In genomic region chr19:13852167-13852707, GRCh38 we compare ENCODE assay signal across 10 cellular contexts. TPM values are rescaled to one million over a fixed set of nuclear protein-coding genes. Genes with fewer than 3 reads are reported as not detected.
DNase-seq lines count a peak whose midpoint lies in the region; ATAC-seq and TF ChIP-seq lines count a peak whose summit lies in the region.
"Not testable (repeated sequence)": the region's sequence is repeated elsewhere in the genome, so short reads cannot be mapped to it uniquely, and the experiment has no call there.
"Had no signal": no experiment of that assay in that cellular context is flagged by ENCODE, and none has a peak within 500 bp of the region (broad histone marks: within the 10 kb centered on the region; RNA-seq: fewer than 3 reads in every experiment).

No MANE protein-coding gene starts in this region.

- not testable (repeated sequence) for H3K36me3 ChIP-seq in IMR-90 (ENCODE audit: control insufficient read depth, insufficient read depth, low read length); SJSA1; heart right ventricle; mesenchymal stem cell (ENCODE audit: control insufficient read depth in 1 of 2, insufficient read depth in 2 of 2, low read depth in 1 of 2, low read length in 2 of 2); rectal smooth muscle tissue (ENCODE audit: control insufficient read depth, insufficient read depth, low read length); tibial artery

- in situ Hi-C loops in IMR-90 (cut with MboI; ENCODE audit: low sequenced_read_pairs), result loop anchor here (25.0 kb wide), 1 partner anchor 565 kb away; no protein-coding TSS in a partner anchor

- peak overlapping the region; percentile 59 for H4K5ac ChIP-seq in IMR-90 (ENCODE audit: low read depth, low read length)

- not testable (repeated sequence) for H3K4me3 ChIP-seq in AG04450 (ENCODE audit: low read depth, low read length); IMR-90 (ENCODE audit: insufficient read depth, low read depth, low read length); SJSA1; heart right ventricle; mesenchymal stem cell (ENCODE audit: insufficient read depth in 1 of 2, low read depth in 1 of 2, low read length in 2 of 2); rectal smooth muscle tissue (ENCODE audit: low read length); tibial artery

- POLR2A ChIA-PET in AG04450 (lab: Yijun Ruan, JAX), result interaction anchor here (1.0 to 3.9 kb wide), 8 partner anchors 10 to 65 kb away, joined by 3 to 33 read pairs (median 6); partner anchors contain the start of gene ZSWIM4
- POLR2A ChIA-PET in IMR-90 (lab: Charles Lee; ENCODE audit: unreplicated experiment), result interaction anchor here (0.5 to 2.1 kb wide), 2 partner anchors 11 to 13 kb away, joined by 9 to 10 read pairs; no protein-coding TSS in a partner anchor

- H2BK5ac ChIP-seq in IMR-90 (ENCODE audit: low read depth, low read length, poor library complexity, severe bottlenecking) (peak overlapping the region; percentile 99), mesenchymal stem cell (ENCODE audit: low read depth, low read length, poor library complexity, severe bottlenecking) (peak overlapping the region; percentile 9)

- H3K9me3 ChIP-seq in AG04450 (ENCODE audit: control insufficient read depth, insufficient read depth, low read length); IMR-90 (ENCODE audit: control insufficient read depth, insufficient read depth, low read length); SJSA1 (replicated peaks); heart right ventricle; mesenchymal stem cell (ENCODE audit: control insufficient read depth, low read length); tibial artery: not testable (repeated sequence)

- intact Hi-C loops in IMR-90 (cut with micrococcal nuclease); heart right ventricle (cut with DNase I); tibial artery (cut with DNase I; ENCODE audit: low total_unique reads): not testable (repeated sequence)

- TF ChIP-seq CTCF in AG04450 (IDR thresholded peaks at IDR 0.05; ENCODE audit: low read depth, low read length); IMR-90 (conservative IDR thresholded peaks at IDR 0.05; ENCODE audit: low read depth, low read length); chondrocyte (IDR thresholded peaks at IDR 0.05); heart right ventricle (IDR thresholded peaks at IDR 0.05); tibial artery (IDR thresholded peaks at IDR 0.05): not testable (repeated sequence)

- H3K18ac ChIP-seq in IMR-90 (ENCODE audit: low read depth, low read length) (peak overlapping the region; percentile 68), mesenchymal stem cell (ENCODE audit: low read depth in 1 of 2, low read length in 2 of 2) (peak overlapping the region in 1 of 2 experiments; percentile 54)

- not testable (repeated sequence) for TF ChIP-seq RAD21 in IMR-90 (IDR thresholded peaks at IDR 0.05; ENCODE audit: low read length)

- peak overlapping the region; percentile 99 for H2BK120ac ChIP-seq in IMR-90 (ENCODE audit: low read depth, low read length)
- peak overlapping the region; percentile 79 for H2BK120ac ChIP-seq in mesenchymal stem cell (ENCODE audit: low read depth, low read length)

- H3K27me3 ChIP-seq in AG04450 (ENCODE audit: control insufficient read depth, insufficient read depth, low read length); IMR-90 (ENCODE audit: control insufficient read depth, insufficient read depth, low read length); SJSA1 (replicated peaks); heart right ventricle; mesenchymal stem cell (ENCODE audit: control insufficient read depth in 1 of 2, insufficient read depth in 1 of 2, low read length in 2 of 2); rectal smooth muscle tissue (ENCODE audit: control insufficient read depth, insufficient read depth, low read length); tibial artery: not testable (repeated sequence)

- H2AK9ac ChIP-seq in IMR-90 (replicated peaks; ENCODE audit: low read depth, low read length, poor library complexity), result peak overlapping the region; percentile 52

- not testable (repeated sequence) for ATAC-seq in IMR-90 (ENCODE audit: low read depth); heart right ventricle

- not testable (repeated sequence) for H3K9ac ChIP-seq in IMR-90 (ENCODE audit: low read depth, low read length); rectal smooth muscle tissue (ENCODE audit: low read length)
- H3K9ac ChIP-seq in mesenchymal stem cell (ENCODE audit: low read length), result peak overlapping the region; percentile 99

- not testable (repeated sequence) for H3K36me3 Mint-ChIP-seq in chondrocyte (ENCODE audit: low read depth)

- 0 out of 2 replicates have a peak overlapping the region, but pooled peaks have one; percentile 52 for H3K23ac ChIP-seq in IMR-90 (ENCODE audit: low read depth, low read length)
- H3K23ac ChIP-seq in mesenchymal stem cell (ENCODE audit: low read length in 2 of 2), result not testable (repeated sequence)

- H3K9me3 Mint-ChIP-seq in chondrocyte (ENCODE audit: low read depth), result not testable (repeated sequence)

- H2AK5ac ChIP-seq in IMR-90 (ENCODE audit: low read depth, low read length) (peak overlapping the region; percentile 98), mesenchymal stem cell (ENCODE audit: low read length, severe bottlenecking) (peak overlapping the region; percentile 98)

- not testable (repeated sequence) for H3K4me2 ChIP-seq in IMR-90 (ENCODE audit: low read depth, low read length); mesenchymal stem cell (ENCODE audit: low read length, poor library complexity, severe bottlenecking)

- peak overlapping the region; percentile 46 for H3K56ac ChIP-seq in IMR-90 (ENCODE audit: extremely low read depth, insufficient read depth, low read length)

- H3K4me1 Mint-ChIP-seq in chondrocyte (ENCODE audit: low read depth), result peaks cover 66% of the 10 kb centered on the region

- peaks cover 11 to 46% of the 10 kb centered on the region in 2 experiments for H3K79me1 ChIP-seq in IMR-90 (ENCODE audit: low read depth in 1 of 2, low read length in 2 of 2)
- H3K79me1 ChIP-seq in mesenchymal stem cell (replicated peaks; ENCODE audit: low read length, poor library complexity, severe bottlenecking), result not testable (repeated sequence)

- not testable (repeated sequence) for H4K20me1 ChIP-seq in IMR-90 (ENCODE audit: insufficient read depth, low read length)

- CTCF ChIA-PET in AG04450 (lab: Charles Lee) (interaction anchor here (3.4 kb wide), 1 partner anchor 10 kb away, joined by 32 read pairs; no protein-coding TSS in a partner anchor), IMR-90 (lab: Yijun Ruan, JAX) (interaction anchor here (0.6 to 1.7 kb wide), 2 partner anchors 10 to 68 kb away, joined by 3 to 9 read pairs; no protein-coding TSS in a partner anchor)

- peak overlapping the region; percentile 71 for H3K14ac ChIP-seq in IMR-90 (replicated peaks; ENCODE audit: low read depth, low read length)
- H3K14ac ChIP-seq in mesenchymal stem cell (ENCODE audit: low read length in 2 of 2), result not testable (repeated sequence)

- peak overlapping the region; percentile 99; the same call in 2 of the 3 replicates for H2BK15ac ChIP-seq in IMR-90 (ENCODE audit: low read depth, low read length)
- not testable (repeated sequence) for H2BK15ac ChIP-seq in mesenchymal stem cell (ENCODE audit: low read depth, poor library complexity, severe bottlenecking)

- peak overlapping the region; percentile 52 for H3K27ac ChIP-seq in AG04450 (ENCODE audit: low read depth, low read length)
- peak overlapping the region; percentile 98 for H3K27ac ChIP-seq in IMR-90 (ENCODE audit: insufficient read depth, low read length)
- H3K27ac ChIP-seq in SJSA1, result peak overlapping the region; percentile 99
- peak overlapping the region in 9 of 10 donors; percentile 92 to 100 (median 99) for H3K27ac ChIP-seq in heart right ventricle
- H3K27ac ChIP-seq in mesenchymal stem cell (ENCODE audit: low read length, poor library complexity, severe bottlenecking), result peak overlapping the region; percentile 97
- H3K27ac ChIP-seq in rectal smooth muscle tissue (ENCODE audit: low read depth, low read length), result peak overlapping the region; percentile 96
- H3K27ac ChIP-seq in tibial artery, result peak overlapping the region; percentile 99

- peak overlapping the region; percentile 93 for H4K91ac ChIP-seq in IMR-90 (ENCODE audit: insufficient read depth, low read depth, low read length)
- H4K91ac ChIP-seq in mesenchymal stem cell (ENCODE audit: low read length), result not testable (repeated sequence)

- H3K9me1 ChIP-seq in IMR-90 (ENCODE audit: insufficient read depth, low read length), result peaks cover 18% of the 10 kb centered on the region

- DNase-seq in AG04450 (ENCODE audit: low read depth, low spot score); IMR-90; chondrocyte (ENCODE audit: low spot score); heart right ventricle; mesenchymal stem cell; tibial artery: not testable (repeated sequence)
- peak in 1 of 2 experiments; percentile 49 for DNase-seq in SJSA1 (ENCODE audit: low read depth in 1 of 2, low spot score in 2 of 2)

- H3K4ac ChIP-seq in IMR-90 (ENCODE audit: low read depth, low read length) (peak overlapping the region; percentile 85), mesenchymal stem cell (ENCODE audit: low read depth in 1 of 2, low read length in 2 of 2) (peak overlapping the region in 1 of 2 experiments; percentile 39)

- peak overlapping the region; percentile 79 for H2BK20ac ChIP-seq in IMR-90 (ENCODE audit: low read depth, low read length)

- dilution Hi-C loops in IMR-90 (cut with HindIII; ENCODE audit: low sequenced_read_pairs, unreplicated experiment), result not testable (repeated sequence)

- not testable (repeated sequence) for H3K27me3 Mint-ChIP-seq in chondrocyte (ENCODE audit: low read depth)

- 60% methylated on average over 2 of the region's 12 CpGs; no CpG with 5 or more reads in 1 of the 2 experiments for WGBS in IMR-90 (ENCODE audit: extremely low coverage in 2 of 2, insufficient read length in 1 of 2), 2 experiments
- WGBS in heart right ventricle, 2 donors, result 89 to 93% methylated on average over 12 of the region's 12 CpGs
- 74% methylated on average over 10 of the region's 12 CpGs for WGBS in mesenchymal stem cell

- not testable (repeated sequence) for TF ChIP-seq POLR2A in IMR-90 (IDR thresholded peaks at IDR 0.05; ENCODE audit: low read depth, low read length)

- H2AFZ ChIP-seq in IMR-90 (replicated peaks; ENCODE audit: low read length, poor library complexity); mesenchymal stem cell (ENCODE audit: low read depth, low read length): not testable (repeated sequence)

- TSS peak; percentile 75 for BruUV-seq in IMR-90 (replicated peaks; lab: Mats Ljungman, UMichigan)

- H4K8ac ChIP-seq in IMR-90 (ENCODE audit: low read depth in 2 of 2, low read length in 2 of 2) (peak overlapping the region; percentile 97 to 100), mesenchymal stem cell (ENCODE audit: low read length) (peak overlapping the region; percentile 60)

- not testable (repeated sequence) for H3K4me3 Mint-ChIP-seq in chondrocyte (ENCODE audit: unreplicated experiment)

- peak overlapping the region; percentile 75 to 97 for H2BK12ac ChIP-seq in mesenchymal stem cell (ENCODE audit: low read length in 2 of 2)

- H3K27ac Mint-ChIP-seq in chondrocyte (ENCODE audit: unreplicated experiment), result peak overlapping the region; percentile 100

- H3K4me1 ChIP-seq in IMR-90 (ENCODE audit: control insufficient read depth, insufficient read depth, low read length) (peaks cover 25% of the 10 kb centered on the region), SJSA1 (replicated peaks) (peaks cover 53% of the 10 kb centered on the region), heart right ventricle (peaks cover 16 to 44% (median 41%) of the 10 kb centered on the region in 9 donors), mesenchymal stem cell (ENCODE audit: control insufficient read depth, insufficient read depth, low read depth, low read length) (peaks cover 39% of the 10 kb centered on the region), rectal smooth muscle tissue (ENCODE audit: control insufficient read depth, insufficient read depth, low read length) (peaks cover 16% of the 10 kb centered on the region), tibial artery (peaks cover 0 to 64% (median 51%) of the 10 kb centered on the region in 4 donors)

RNA-seq across cellular contexts. Expression of gene NANOS3, which starts 24.7 kb away (rescaled TPM):
- polyA plus RNA-seq in AG04450 (2011; rRNA removed), result 0.36 and 0.37 TPM in 2 replicates
- not detected in 2 replicates for polyA minus RNA-seq in AG04450 (2011; rRNA and poly(A)+ RNA removed)
- not detected in 2 replicates for total RNA-seq in IMR-90 (2012; rRNA removed)
- 0.63 and 0.85 TPM in 2 replicates for polyA plus RNA-seq in IMR-90 (2012; rRNA removed)
- 0.36 and 0.53 TPM in 2 replicates for polyA plus RNA-seq in IMR-90 (2012; cell fraction: cytosol; rRNA removed)
- 2.2 and 3.8 TPM in 2 replicates for polyA plus RNA-seq in IMR-90 (2012; cell fraction: nucleus; rRNA removed; ENCODE audit: low replicate concordance)
- 0.50 TPM in 1 of 2 replicates, not detected in the other for total RNA-seq in SJSA1 (2014; rRNA removed; shearing (Covaris generic))
- total RNA-seq in chondrocyte, result 4.4 to 6.7 TPM (median 4.7 TPM) in 3 replicates
- total RNA-seq in heart right ventricle, result 1 to 10 TPM in 3 of 10 donors, under 1 TPM in 3, not detected in 4; 0.37 to 1.5 (median 0.98) TPM
- polyA plus RNA-seq in heart right ventricle, result 1 to 10 TPM in 1 of 2 donors, under 1 TPM in 1; 0.41 to 2.9 TPM
- polyA plus RNA-seq in mesenchymal stem cell (2013, experiment 1 of 2), result 1.4 TPM
- polyA plus RNA-seq in mesenchymal stem cell (2013, experiment 2 of 2), result 3.1 TPM
- total RNA-seq: K562, left lobe of liver had no signal
- polyA plus RNA-seq: K562 had no signal

RNA-seq across cellular contexts. Expression of gene BRME1, which starts 53.7 kb away (rescaled TPM):
- polyA plus RNA-seq in AG04450 (2011; rRNA removed) (0.12 and 0.17 TPM in 2 replicates), IMR-90 (2012; rRNA removed) (0.38 and 0.56 TPM in 2 replicates), heart right ventricle (1 to 10 TPM in 1 of 2 donors, under 1 TPM in 1; 0.38 to 2.0 TPM)
- polyA minus RNA-seq in AG04450 (2011; rRNA and poly(A)+ RNA removed), result 0.43 TPM in 1 of 2 replicates, not detected in the other
- total RNA-seq in IMR-90 (2012; rRNA removed) (0.18 and 0.28 TPM in 2 replicates), chondrocyte (2.9 to 3.5 TPM (median 3.0 TPM) in 3 replicates), heart right ventricle (under 1 TPM in 8 of 10 donors, not detected in 2; 0.19 to 0.88 (median 0.63) TPM)
- 0.03 and 0.48 TPM in 2 replicates for polyA plus RNA-seq in IMR-90 (2012; cell fraction: cytosol; rRNA removed)
- 0.92 and 1.6 TPM in 2 replicates for polyA plus RNA-seq in IMR-90 (2012; cell fraction: nucleus; rRNA removed; ENCODE audit: low replicate concordance)
- total RNA-seq in SJSA1 (2014; rRNA removed; shearing (Covaris generic)), result 0.21 TPM in 1 of 2 replicates, not detected in the other
- polyA plus RNA-seq in mesenchymal stem cell (2013, experiment 1 of 2), result 0.22 TPM
- 0.22 TPM for polyA plus RNA-seq in mesenchymal stem cell (2013, experiment 2 of 2)

RNA-seq across cellular contexts. Expression of gene CC2D1A, which starts 53.8 kb away (rescaled TPM):
- polyA plus RNA-seq in AG04450 (2011; rRNA removed) (5.1 and 6.7 TPM in 2 replicates), IMR-90 (2012; rRNA removed) (12.4 and 14.7 TPM in 2 replicates), heart right ventricle (10 to 100 TPM; 16.5 to 49.8 TPM)
- polyA minus RNA-seq in AG04450 (2011; rRNA and poly(A)+ RNA removed), result 7.0 and 13.7 TPM in 2 replicates
- total RNA-seq in IMR-90 (2012; rRNA removed) (3.9 and 4.1 TPM in 2 replicates), chondrocyte (33.7 to 42.9 TPM (median 35.2 TPM) in 3 replicates), heart right ventricle (10 to 100 TPM; 13.2 to 30.2 (median 19.0) TPM)
- polyA plus RNA-seq in IMR-90 (2012; cell fraction: cytosol; rRNA removed), result 13.0 and 18.1 TPM in 2 replicates
- polyA plus RNA-seq in IMR-90 (2012; cell fraction: nucleus; rRNA removed; ENCODE audit: low replicate concordance), result 70.8 and 113 TPM in 2 replicates
- 12.3 and 18.3 TPM in 2 replicates for total RNA-seq in SJSA1 (2014; rRNA removed; shearing (Covaris generic))
- polyA plus RNA-seq in mesenchymal stem cell (2013, experiment 1 of 2), result 15.2 TPM
- 15.0 TPM for polyA plus RNA-seq in mesenchymal stem cell (2013, experiment 2 of 2)

RNA-seq across cellular contexts. Expression of gene ZSWIM4, which starts 57.0 kb away (rescaled TPM):
- polyA plus RNA-seq in AG04450 (2011; rRNA removed), result 2.3 and 3.4 TPM in 2 replicates
- 3.6 and 5.0 TPM in 2 replicates for polyA minus RNA-seq in AG04450 (2011; rRNA and poly(A)+ RNA removed)
- total RNA-seq in IMR-90 (2012; rRNA removed), result 1.9 and 2.2 TPM in 2 replicates
- polyA plus RNA-seq in IMR-90 (2012; rRNA removed), result 6.2 and 7.6 TPM in 2 replicates
- 4.7 and 10.4 TPM in 2 replicates for polyA plus RNA-seq in IMR-90 (2012; cell fraction: cytosol; rRNA removed)
- 13.1 and 27.5 TPM in 2 replicates for polyA plus RNA-seq in IMR-90 (2012; cell fraction: nucleus; rRNA removed; ENCODE audit: low replicate concordance)
- 1.9 and 2.9 TPM in 2 replicates for total RNA-seq in SJSA1 (2014; rRNA removed; shearing (Covaris generic))
- total RNA-seq in chondrocyte, result 6.8 to 10.6 TPM (median 9.5 TPM) in 3 replicates
- total RNA-seq in heart right ventricle, result 1 to 10 TPM; 2.1 to 7.1 (median 3.0) TPM
- polyA plus RNA-seq in heart right ventricle, result 1 to 10 TPM; 1.2 to 1.5 TPM
- polyA plus RNA-seq in mesenchymal stem cell (2013, experiment 1 of 2), result 6.3 TPM
- polyA plus RNA-seq in mesenchymal stem cell (2013, experiment 2 of 2), result 6.2 TPM
